1 cellular context compared by ENCODE assay signal in the genomic region with DNA sequence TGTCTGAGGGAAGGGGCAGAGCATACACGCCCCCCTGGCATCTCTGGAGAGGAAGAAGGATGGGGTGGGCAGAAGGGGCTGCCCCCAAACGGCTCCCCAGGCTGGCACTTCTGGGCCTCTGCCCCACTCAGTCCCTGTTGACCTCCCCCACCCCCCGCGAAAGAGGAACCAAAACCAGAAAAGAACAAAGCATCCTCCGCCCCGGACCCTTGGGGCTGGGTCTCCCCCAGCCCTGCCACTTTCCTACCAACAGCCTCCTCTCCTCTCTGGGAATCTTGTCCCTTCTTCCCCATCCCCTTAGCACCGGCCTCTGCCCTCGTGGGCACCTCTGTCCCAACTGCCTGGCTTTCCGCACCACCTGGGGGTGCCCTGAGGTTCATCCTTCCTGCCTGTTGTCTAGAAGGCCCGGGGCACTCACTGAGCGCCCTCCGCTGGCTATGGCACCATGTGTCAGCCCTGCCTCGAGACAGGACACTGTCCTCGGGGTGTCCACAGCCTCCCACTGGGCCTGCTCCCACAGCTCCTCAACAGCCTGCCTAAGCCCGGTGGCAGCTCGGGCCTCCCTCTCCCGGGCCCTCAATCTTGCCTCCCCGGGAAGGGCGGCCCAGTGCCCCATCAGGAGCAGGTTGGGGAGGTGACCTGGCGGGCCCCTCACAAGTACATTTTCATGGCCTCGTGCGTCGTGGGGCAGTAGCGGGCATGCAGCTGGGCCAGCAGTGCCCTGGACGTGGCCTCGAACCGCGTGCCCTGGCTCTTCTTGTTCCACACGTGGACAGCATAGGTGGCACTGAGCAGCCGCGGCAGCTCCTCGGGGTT.
TF ChIP-seq lines count a peak whose summit lies in the region.

No MANE protein-coding gene starts in this region.

TF ChIP-seq in K562, 482 proteins besides CTCF, POLR2A, EP300 and RAD21:
- no peak for TF ChIP-seq NR4A1 (CRISPR knock-in tag; IDR thresholded peaks at IDR 0.05)
- no peak for TF ChIP-seq NR4A1 (tag; IDR thresholded peaks at IDR 0.05)
- TF ChIP-seq, protein P1, sequence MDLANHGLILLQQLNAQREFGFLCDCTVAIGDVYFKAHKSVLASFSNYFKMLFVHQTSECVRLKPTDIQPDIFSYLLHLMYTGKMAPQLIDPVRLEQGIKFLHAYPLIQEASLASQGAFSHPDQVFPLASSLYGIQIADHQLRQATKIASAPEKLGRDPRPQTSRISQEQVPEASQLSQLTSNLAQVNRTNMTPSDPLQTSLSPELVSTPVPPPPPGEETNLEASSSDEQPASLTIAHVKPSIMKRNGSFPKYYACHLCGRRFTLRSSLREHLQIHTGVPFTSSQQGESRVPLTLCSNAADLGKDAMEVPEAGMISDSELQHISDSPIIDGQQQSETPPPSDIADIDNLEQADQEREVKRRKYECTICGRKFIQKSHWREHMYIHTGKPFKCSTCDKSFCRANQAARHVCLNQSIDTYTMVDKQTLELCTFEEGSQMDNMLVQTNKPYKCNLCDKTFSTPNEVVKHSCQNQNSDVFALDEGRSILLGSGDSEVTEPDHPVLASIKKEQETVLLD (IDR thresholded peaks at IDR 0.05), result no peak
- TF ChIP-seq ZHX1 (conservative IDR thresholded peaks at IDR 0.05; ENCODE audit: low read length), result no peak
- TF ChIP-seq TRIM28 (IDR thresholded peaks at IDR 0.05), result no peak
- TF ChIP-seq POLR2H (tag; IDR thresholded peaks at IDR 0.05; ENCODE audit: low read depth), result no peak
- TF ChIP-seq ZMIZ1 (IDR thresholded peaks at IDR 0.05; ENCODE audit: low read depth in 2 of 2, low read length in 2 of 2), result no peak
- no peak for TF ChIP-seq ZBED1 (IDR thresholded peaks at IDR 0.05)
- no peak for TF ChIP-seq HNRNPK (IDR thresholded peaks at IDR 0.05; ENCODE audit: low read depth, low read length, poor library complexity, severe bottlenecking)
- no peak for TF ChIP-seq CBX2 (IDR thresholded peaks at IDR 0.05; ENCODE audit: insufficient read depth, low read length, poor library complexity, severe bottlenecking)
- TF ChIP-seq TSHZ1 (CRISPR knock-in tag; IDR thresholded peaks at IDR 0.05), result no peak
- no peak for TF ChIP-seq IRF2 (CRISPR knock-in tag; IDR thresholded peaks at IDR 0.05)
- no peak for TF ChIP-seq PURB (CRISPR knock-in tag; IDR thresholded peaks at IDR 0.05; ENCODE audit: low read depth)
- TF ChIP-seq ZBTB8A (IDR thresholded peaks at IDR 0.05; ENCODE audit: partially characterized antibody), result no peak
